Comparison of ENCODE assay signal across 8 cellular contexts in the genomic region with DNA sequence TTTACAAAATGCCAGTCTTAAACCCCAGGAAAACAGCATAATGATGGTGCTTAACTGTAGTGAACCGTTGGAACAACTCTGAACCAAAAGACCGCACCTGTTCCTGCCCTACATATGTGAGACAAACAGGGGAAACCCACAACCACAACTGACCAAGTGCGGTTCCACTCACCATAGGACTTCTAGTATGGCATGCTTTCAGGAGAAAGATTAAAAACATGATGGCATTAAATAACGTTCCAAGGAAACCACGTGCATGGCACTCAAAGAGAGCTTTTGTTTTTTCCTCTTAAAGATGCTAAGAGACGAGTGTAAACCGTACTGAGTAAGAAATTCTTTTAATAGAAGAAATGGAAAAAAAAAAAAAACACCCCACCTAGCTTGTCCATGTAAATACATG.
DNase-seq lines count a peak whose midpoint lies in the region; ATAC-seq and TF ChIP-seq lines count a peak whose summit lies in the region.

No MANE protein-coding gene starts in this region.

- in situ Hi-C loops in brain microvascular endothelial cell (cut with HindIII; ENCODE audit: low pct_ligation_motif_present, low sequenced_read_pairs): no loop called here

- H3K27ac Mint-ChIP-seq in activated naive CD8-positive, alpha-beta T cell treated with anti-CD3 and anti-CD28 coated beads, Interleukin-2, amount 10 ng/mL, durations not matched to agents 7 days and 5 days: no peak overlapping the region

- no peaks in the 10 kb centered on the region for H3K36me3 ChIP-seq in brain microvascular endothelial cell (replicated peaks)

- DNase-seq in GDM1 (lab: John Stamatoyannopoulos, UW): peak; percentile 86
- DNase-seq in activated naive CD8-positive, alpha-beta T cell treated with anti-CD3 and anti-CD28 coated beads, Interleukin-2, amount 10 ng/mL, durations not matched to agents 7 days and 5 days: peak; percentile 29
- no peak for DNase-seq in DMS153 treated with DMSO at 0.1 percent for 48 hours (lab: John Stamatoyannopoulos, UW; ENCODE audit: unreplicated experiment)
- DNase-seq in brain microvascular endothelial cell: no peak
- no peak for DNase-seq in NCI-H446 treated with DMSO at 0.1 percent for 48 hours (lab: John Stamatoyannopoulos, UW)
- no peak for DNase-seq in islet precursor cell

- H3K9me3 Mint-ChIP-seq in activated naive CD8-positive, alpha-beta T cell treated with anti-CD3 and anti-CD28 coated beads, Interleukin-2, amount 10 ng/mL, durations not matched to agents 7 days and 5 days: peaks cover 5% of the 10 kb centered on the region

- peaks cover 4% of the 10 kb centered on the region for H3K4me1 Mint-ChIP-seq in activated naive CD8-positive, alpha-beta T cell treated with anti-CD3 and anti-CD28 coated beads, Interleukin-2, amount 10 ng/mL, durations not matched to agents 7 days and 5 days

- no peak overlapping the region for H3K4me3 Mint-ChIP-seq in activated naive CD8-positive, alpha-beta T cell treated with anti-CD3 and anti-CD28 coated beads, Interleukin-2, amount 10 ng/mL, durations not matched to agents 7 days and 5 days

- no peaks in the 10 kb centered on the region for H3K27me3 ChIP-seq in brain microvascular endothelial cell (replicated peaks)

- H3K27me3 Mint-ChIP-seq in activated naive CD8-positive, alpha-beta T cell treated with anti-CD3 and anti-CD28 coated beads, Interleukin-2, amount 10 ng/mL, durations not matched to agents 7 days and 5 days: no peaks in the 10 kb centered on the region

- ATAC-seq in GM19455 (IDR thresholded peaks at IDR 0.05; ENCODE audit: unreplicated experiment) (peak; percentile 63), HG03354 (IDR thresholded peaks at IDR 0.05; ENCODE audit: poor library complexity, severe bottlenecking, unreplicated experiment) (peak; percentile 85)
- ATAC-seq in activated naive CD8-positive, alpha-beta T cell treated with anti-CD3 and anti-CD28 coated beads, Interleukin-2, amount 10 ng/mL, durations not matched to agents 7 days and 5 days (ENCODE audit: low read depth): peak; percentile 42

- no peak overlapping the region for H3K27ac ChIP-seq in brain microvascular endothelial cell

- POLR2A ChIA-PET in activated naive CD8-positive, alpha-beta T cell treated with anti-CD3 and anti-CD28 coated beads, Interleukin-2, amount 10 ng/mL, durations not matched to agents 7 days and 5 days (lab: Charles Lee): no interaction called here

- H3K36me3 Mint-ChIP-seq in activated naive CD8-positive, alpha-beta T cell treated with anti-CD3 and anti-CD28 coated beads, Interleukin-2, amount 10 ng/mL, durations not matched to agents 7 days and 5 days: peaks cover 13% of the 10 kb centered on the region

- no peak overlapping the region for H3K4me3 ChIP-seq in brain microvascular endothelial cell (ENCODE audit: low read depth, low read length)

- TF ChIP-seq CTCF in brain microvascular endothelial cell (IDR thresholded peaks at IDR 0.05; ENCODE audit: low read depth, low read length, missing control alignments): no peak

Comparison
In these comparisons a context has a peak if more than half of its experiments do, and no peak if none do; other contexts are left out.
1. DNase-seq: peak in GDM1 (single experiment) and activated naive CD8-positive, alpha-beta T cell treated with anti-CD3 and anti-CD28 coated beads, Interleukin-2, amount 10 ng/mL, durations not matched to agents 7 days and 5 days (single experiment); none in DMS153 treated with DMSO at 0.1 percent for 48 hours (single experiment), brain microvascular endothelial cell (single experiment), NCI-H446 treated with DMSO at 0.1 percent for 48 hours (single experiment) and islet precursor cell (single experiment).
2. Peak in every context shown above with its lines, with median percentiles within 50 percentile points of each other: ATAC-seq.